18 cellular contexts compared by ENCODE assay signal in the genomic region with DNA sequence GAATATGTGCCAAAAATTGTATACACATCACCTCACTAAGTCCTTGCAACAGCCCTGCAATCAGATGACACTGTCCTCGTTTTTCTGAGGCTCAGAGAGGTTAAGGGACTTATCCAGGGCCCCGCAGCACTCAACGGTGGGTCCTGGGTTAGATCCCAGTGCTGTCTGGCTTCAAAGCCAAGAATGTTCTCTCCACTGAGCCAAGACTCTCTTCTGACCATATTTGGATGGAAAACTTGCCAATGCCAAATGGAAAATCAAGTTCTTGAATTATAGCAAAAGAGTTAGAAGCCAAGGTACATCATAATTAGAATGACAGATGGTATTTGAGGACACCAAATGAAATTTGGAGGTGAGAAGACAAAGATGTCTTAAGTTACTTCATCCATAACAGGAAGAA.
"Had no signal": no experiment of that assay in that cellular context is flagged by ENCODE, and none has a peak within 500 bp of the region (broad histone marks: within the 10 kb centered on the region; RNA-seq: fewer than 3 reads in every experiment).

No MANE protein-coding gene starts in this region.

- H3K27ac Mint-ChIP-seq: activated CD4-positive, alpha-beta T cell treated with anti-CD3 and anti-CD28 coated beads for 36 hours; activated CD8-positive, alpha-beta T cell treated with anti-CD3 and anti-CD28 coated beads for 36 hours; mesothelial cell of epicardium; T-helper 2 cell treated with Interferon-gamma antibody and Interleukin-4, amounts not matched to agents 5 μg/mL and 100 μg/mL, for 36 hours had no signal

- ATAC-seq: body of pancreas had no signal

- H3K4me3 Mint-ChIP-seq: activated CD4-positive, alpha-beta T cell treated with anti-CD3 and anti-CD28 coated beads for 36 hours; activated CD8-positive, alpha-beta T cell treated with anti-CD3 and anti-CD28 coated beads for 36 hours; mesothelial cell of epicardium; stimulated activated memory B cell treated with anti-CD40 and anti-IgM and Interleukin-4, amounts not matched to agents 10 μg/mL and 1 μg/mL and 100 μg/mL, for 72 hours; T-helper 2 cell treated with Interferon-gamma antibody and Interleukin-4, amounts not matched to agents 5 μg/mL and 100 μg/mL, for 36 hours had no signal

- H3K27ac ChIP-seq: adrenal gland, body of pancreas, parathyroid adenoma, upper lobe of right lung had no signal

- H3K4me1 Mint-ChIP-seq: stimulated activated memory B cell treated with anti-CD40 and anti-IgM and Interleukin-4, amounts not matched to agents 10 μg/mL and 1 μg/mL and 100 μg/mL, for 72 hours had no signal

- H3K9me3 ChIP-seq: adrenal gland, body of pancreas, heart right ventricle, upper lobe of right lung had no signal

- H3K4me1 ChIP-seq: adrenal gland, body of pancreas, parathyroid adenoma, upper lobe of right lung had no signal

- DNase-seq: activated CD8-positive, alpha-beta memory T cell treated with anti-CD3 and anti-CD28 coated beads, Interleukin-2, amount 50 U/mL, for 4 hours; activated naive CD4-positive, alpha-beta T cell treated with anti-CD3 and anti-CD28 coated beads, Interleukin-2, amount 50 U/mL, for 16 hours; adrenal gland; body of pancreas; foreskin melanocyte; heart right ventricle; kidney; SIG-M5; small intestine; substantia nigra; upper lobe of right lung had no signal

- H3K4me3 ChIP-seq: adrenal gland, body of pancreas, heart right ventricle, upper lobe of right lung had no signal

- H3K27me3 Mint-ChIP-seq: activated CD4-positive, alpha-beta T cell treated with anti-CD3 and anti-CD28 coated beads for 36 hours; activated CD8-positive, alpha-beta T cell treated with anti-CD3 and anti-CD28 coated beads for 36 hours; stimulated activated memory B cell treated with anti-CD40 and anti-IgM and Interleukin-4, amounts not matched to agents 10 μg/mL and 1 μg/mL and 100 μg/mL, for 72 hours had no signal

- H3K9me3 Mint-ChIP-seq: activated CD8-positive, alpha-beta T cell treated with anti-CD3 and anti-CD28 coated beads for 36 hours; activated T-helper 2 cell treated with anti-CD3 and anti-CD28 coated beads, Interferon-gamma antibody, Interleukin-2, Interleukin-4, amounts not matched to agents 10 μg/mL and 5 μg/mL and 100 μg/mL, durations not matched to agents 14 hours and 24 hours and 36 hours; mesothelial cell of epicardium; stimulated activated memory B cell treated with anti-CD40 and anti-IgM and Interleukin-4, amounts not matched to agents 10 μg/mL and 1 μg/mL and 100 μg/mL, for 72 hours; T-helper 2 cell treated with Interferon-gamma antibody and Interleukin-4, amounts not matched to agents 5 μg/mL and 100 μg/mL, for 36 hours had no signal

- H3K36me3 Mint-ChIP-seq: mesothelial cell of epicardium had no signal

- H3K27me3 ChIP-seq: adrenal gland, body of pancreas, heart right ventricle, upper lobe of right lung had no signal
